In genomic region chr10:121988361-121989324, GRCh38 we compare ENCODE assay signal across 10 cellular contexts. TPM values are rescaled to one million over a fixed set of nuclear protein-coding genes. Genes with fewer than 3 reads are reported as not detected.
DNase-seq lines count a peak whose midpoint lies in the region; ATAC-seq and TF ChIP-seq lines count a peak whose summit lies in the region.
"Had no signal": no experiment of that assay in that cellular context is flagged by ENCODE, and none has a peak within 500 bp of the region (broad histone marks: within the 10 kb centered on the region; RNA-seq: fewer than 3 reads in every experiment).

TACC2 (plus strand) TSS chr10:121989163; CDS start chr10:122021982, 32,819 bp downstream.

- H3K36me3 ChIP-seq in neural progenitor cell: no peaks in the 10 kb centered on the region
- no peaks in the 10 kb centered on the region for H3K36me3 ChIP-seq in uterus

- H3K9ac ChIP-seq in neural progenitor cell: no peak within 1 kb of the TSS

- H2AFZ ChIP-seq in neural progenitor cell (replicated peaks): no peak within 1 kb of the TSS

- intact Hi-C loops in uterus (cut with DNase I; ENCODE audit: low total_unique reads): no loop called here

- H3K4me3 Mint-ChIP-seq in glutamatergic neuron (ENCODE audit: unreplicated experiment) (no peak within 1 kb of the TSS), neural progenitor cell (no peak within 1 kb of the TSS)

- H3K27me3 ChIP-seq in neural progenitor cell (no peaks in the 10 kb centered on the region), uterus (no peaks in the 10 kb centered on the region)

- peaks cover 5% of the 10 kb centered on the region for H3K27me3 Mint-ChIP-seq in glutamatergic neuron (ENCODE audit: unreplicated experiment)
- H3K27me3 Mint-ChIP-seq in neural progenitor cell (ENCODE audit: insufficient read depth, low read depth): peaks cover 4% of the 10 kb centered on the region

- peaks cover 1% of the 10 kb centered on the region for H3F3A ChIP-seq in neural progenitor cell (ENCODE audit: low read depth)

- H4K20me1 ChIP-seq in neural progenitor cell (ENCODE audit: low read depth): no peaks in the 10 kb centered on the region

- H3K4me1 ChIP-seq in neural progenitor cell (peaks cover 4% of the 10 kb centered on the region), uterus (no peaks in the 10 kb centered on the region)

- no peaks in the 10 kb centered on the region for H3K79me2 ChIP-seq in neural progenitor cell (ENCODE audit: low read depth)

- H3K4me3 ChIP-seq in neural progenitor cell: no peak within 1 kb of the TSS
- no peak within 1 kb of the TSS for H3K4me3 ChIP-seq in uterus

- H3K27ac ChIP-seq in neural progenitor cell (no peak within 1 kb of the TSS), uterus (no peak within 1 kb of the TSS)

- peaks cover 30% of the 10 kb centered on the region for H3K36me3 Mint-ChIP-seq in glutamatergic neuron (ENCODE audit: unreplicated experiment)
- no peaks in the 10 kb centered on the region for H3K36me3 Mint-ChIP-seq in neural progenitor cell

- no peak for TF ChIP-seq CTCF in glutamatergic neuron (IDR thresholded peaks at IDR 0.05; ENCODE audit: partially characterized antibody, unreplicated experiment)
- TF ChIP-seq CTCF in neural progenitor cell (IDR thresholded peaks at IDR 0.05): no peak
- TF ChIP-seq CTCF in uterus (IDR thresholded peaks at IDR 0.05): no peak

- H3K9me3 ChIP-seq in neural progenitor cell (ENCODE audit: low read depth) (no peaks in the 10 kb centered on the region), uterus (peaks cover 0 to 3% of the 10 kb centered on the region in 2 donors)

- H3K9me3 Mint-ChIP-seq in glutamatergic neuron (ENCODE audit: unreplicated experiment) (peaks cover 10% of the 10 kb centered on the region), neural progenitor cell (peaks cover 24% of the 10 kb centered on the region)

- peak; percentile 14 for DNase-seq in stimulated activated CD4-positive, alpha-beta T cell treated with anti-CD3 and anti-CD28 coated beads, Interleukin-15, amount 100 ng/mL, for 24 hours
- no peak for DNase-seq in stimulated activated CD4-positive, alpha-beta T cell treated with anti-CD3 and anti-CD28 coated beads, Interleukin-4, amount 100 ng/mL, for 24 hours
- DNase-seq in glutamatergic neuron (no peak), neural progenitor cell (ENCODE audit: low spot score) (no peak), uterus (no peak)
- DNase-seq: central memory CD4-positive, alpha-beta T cell; NCI-H1436 had no signal

- H3K4me1 Mint-ChIP-seq in glutamatergic neuron (ENCODE audit: low read depth, unreplicated experiment) (no peaks in the 10 kb centered on the region), neural progenitor cell (peaks cover 1% of the 10 kb centered on the region)

- H3K4me2 ChIP-seq in neural progenitor cell: no peak within 1 kb of the TSS

- no peak for TF ChIP-seq POLR2A in uterus (IDR thresholded peaks at IDR 0.05)

- H3K27ac Mint-ChIP-seq in glutamatergic neuron (ENCODE audit: unreplicated experiment): no peak within 1 kb of the TSS
- H3K27ac Mint-ChIP-seq in neural progenitor cell: no peak within 1 kb of the TSS

- ATAC-seq in HG02571 (IDR thresholded peaks at IDR 0.05; ENCODE audit: unreplicated experiment): no peak
- ATAC-seq in HG02798 (IDR thresholded peaks at IDR 0.05; ENCODE audit: poor library complexity, unreplicated experiment): no peak
- ATAC-seq in GM19463 (IDR thresholded peaks at IDR 0.05; ENCODE audit: unreplicated experiment): no peak

RNA-seq across cellular contexts. Expression of gene TACC2, which starts in this region (rescaled TPM):
- 499 TPM for total RNA-seq in glutamatergic neuron (ENCODE audit: unreplicated experiment)
- 10.7 and 20.6 TPM in 2 replicates for total RNA-seq in neural progenitor cell (ENCODE audit: low replicate concordance)
- 10 to 100 TPM; 11.5 to 73.0 (median 14.5) TPM for total RNA-seq in uterus
